ENCODE assay signal across 18 cellular contexts in genomic region chr11:115363426-115363825, GRCh38.
DNase-seq lines count a peak whose midpoint lies in the region; FAIRE-seq and TF ChIP-seq lines count a peak whose summit lies in the region.
"Had no signal": no experiment of that assay in that cellular context is flagged by ENCODE, and none has a peak within 500 bp of the region (broad histone marks: within the 10 kb centered on the region; RNA-seq: fewer than 3 reads in every experiment).

No MANE protein-coding gene starts in this region.

- TF ChIP-seq CTCF in D721Med (IDR thresholded peaks at IDR 0.05; ENCODE audit: insufficient read depth, missing control alignments) (no peak), epithelial cell of proximal tubule (conservative IDR thresholded peaks at IDR 0.05; ENCODE audit: low read depth, low read length) (no peak)

- no peak overlapping the region for H3K4me3 ChIP-seq in epithelial cell of proximal tubule (ENCODE audit: low read depth, low read length)

- H3K9me3 Mint-ChIP-seq in activated T-helper 1 cell treated with anti-CD3 and anti-CD28 coated beads, Interleukin-12 subunit alpha, Interleukin-12 subunit beta, Interleukin-2, Interleukin-4 antibody, amounts not matched to agents 30 ng/mL and 10 ng/mL and 1 ng/mL, durations not matched to agents 14 hours and 24 hours and 36 hours = no peaks in the 10 kb centered on the region
- H3K9me3 Mint-ChIP-seq: CD8-positive, alpha-beta memory T cell; H9 had no signal

- DNase-seq in Caki2 (ENCODE audit: low read depth) (peak; percentile 27), D721Med (ENCODE audit: insufficient read length, low spot score) (no peak), epithelial cell of proximal tubule (ENCODE audit: low read depth) (peak; percentile 6), renal cortical epithelial cell (ENCODE audit: low read depth) (peak; percentile 66), islet precursor cell (no peak), NCI-H2196 (lab: John Stamatoyannopoulos, UW; ENCODE audit: unreplicated experiment) (no peak)
- no peak for DNase-seq in activated T-helper 1 cell treated with anti-CD3 and anti-CD28 coated beads, Interleukin-12 subunit alpha, Interleukin-12 subunit beta, Interleukin-2, Interleukin-4 antibody, amounts not matched to agents 30 ng/mL and 10 ng/mL and 1 ng/mL, durations not matched to agents 14 hours and 24 hours and 36 hours (ENCODE audit: low spot score)
- DNase-seq: ACHN; BE2C; CD4-positive, CD25-positive, alpha-beta regulatory T cell; CD8-positive, alpha-beta memory T cell; COR-L47; DMS153; DMS79; GDM1; H9 had no signal

- H3K27ac Mint-ChIP-seq in activated T-helper 1 cell treated with anti-CD3 and anti-CD28 coated beads, Interleukin-12 subunit alpha, Interleukin-12 subunit beta, Interleukin-2, Interleukin-4 antibody, amounts not matched to agents 30 ng/mL and 10 ng/mL and 1 ng/mL, durations not matched to agents 14 hours and 24 hours and 36 hours = no peak overlapping the region
- H3K27ac Mint-ChIP-seq: CD4-positive, CD25-positive, alpha-beta regulatory T cell; CD8-positive, alpha-beta memory T cell; H9 had no signal

- in situ Hi-C loops in Caki2 (cut with HindIII; ENCODE audit: low pct_unique_long_range_greater_than_20kb, low sequenced_read_pairs) = no loop called here

- H3K4me1 Mint-ChIP-seq in activated T-helper 1 cell treated with anti-CD3 and anti-CD28 coated beads, Interleukin-12 subunit alpha, Interleukin-12 subunit beta, Interleukin-2, Interleukin-4 antibody, amounts not matched to agents 30 ng/mL and 10 ng/mL and 1 ng/mL, durations not matched to agents 14 hours and 24 hours and 36 hours (ENCODE audit: low read depth) = no peaks in the 10 kb centered on the region
- H3K4me1 Mint-ChIP-seq: CD4-positive, CD25-positive, alpha-beta regulatory T cell; CD8-positive, alpha-beta memory T cell had no signal

- peak; percentile 44 for FAIRE-seq in D721Med (lab: Jason Lieb, UNC)
- FAIRE-seq: A204.1, H1 had no signal

- no peak overlapping the region for H3K4me3 Mint-ChIP-seq in activated T-helper 1 cell treated with anti-CD3 and anti-CD28 coated beads, Interleukin-12 subunit alpha, Interleukin-12 subunit beta, Interleukin-2, Interleukin-4 antibody, amounts not matched to agents 30 ng/mL and 10 ng/mL and 1 ng/mL, durations not matched to agents 14 hours and 24 hours and 36 hours
- H3K4me3 Mint-ChIP-seq: CD8-positive, alpha-beta memory T cell; H9 had no signal

- no peaks in the 10 kb centered on the region for H3K36me3 Mint-ChIP-seq in activated T-helper 1 cell treated with anti-CD3 and anti-CD28 coated beads, Interleukin-12 subunit alpha, Interleukin-12 subunit beta, Interleukin-2, Interleukin-4 antibody, amounts not matched to agents 30 ng/mL and 10 ng/mL and 1 ng/mL, durations not matched to agents 14 hours and 24 hours and 36 hours (ENCODE audit: low read depth)
- H3K36me3 Mint-ChIP-seq: CD4-positive, CD25-positive, alpha-beta regulatory T cell; CD8-positive, alpha-beta memory T cell had no signal

- H3K27me3 Mint-ChIP-seq in activated T-helper 1 cell treated with anti-CD3 and anti-CD28 coated beads, Interleukin-12 subunit alpha, Interleukin-12 subunit beta, Interleukin-2, Interleukin-4 antibody, amounts not matched to agents 30 ng/mL and 10 ng/mL and 1 ng/mL, durations not matched to agents 14 hours and 24 hours and 36 hours (ENCODE audit: insufficient read depth) = no peaks in the 10 kb centered on the region

- intact Hi-C loops in activated T-helper 1 cell treated with anti-CD3 and anti-CD28 coated beads, Interleukin-12 subunit alpha, Interleukin-12 subunit beta, Interleukin-2, Interleukin-4 antibody, amounts not matched to agents 30 ng/mL and 10 ng/mL and 1 ng/mL, durations not matched to agents 14 hours and 24 hours and 36 hours (cut with micrococcal nuclease) = no loop called here

Comparison
In these comparisons a context has a peak if more than half of its experiments do, and no peak if none do; other contexts are left out.
1. DNase-seq: peak in Caki2 (single experiment), epithelial cell of proximal tubule (single experiment) and renal cortical epithelial cell (single experiment); none in D721Med (single experiment), activated T-helper 1 cell treated with anti-CD3 and anti-CD28 coated beads, Interleukin-12 subunit alpha, Interleukin-12 subunit beta, Interleukin-2, Interleukin-4 antibody, amounts not matched to agents 30 ng/mL and 10 ng/mL and 1 ng/mL, durations not matched to agents 14 hours and 24 hours and 36 hours (single experiment), islet precursor cell (single experiment) and NCI-H2196 (single experiment).